Comparison of ENCODE assay signal across 9 cellular contexts in the genomic region with DNA sequence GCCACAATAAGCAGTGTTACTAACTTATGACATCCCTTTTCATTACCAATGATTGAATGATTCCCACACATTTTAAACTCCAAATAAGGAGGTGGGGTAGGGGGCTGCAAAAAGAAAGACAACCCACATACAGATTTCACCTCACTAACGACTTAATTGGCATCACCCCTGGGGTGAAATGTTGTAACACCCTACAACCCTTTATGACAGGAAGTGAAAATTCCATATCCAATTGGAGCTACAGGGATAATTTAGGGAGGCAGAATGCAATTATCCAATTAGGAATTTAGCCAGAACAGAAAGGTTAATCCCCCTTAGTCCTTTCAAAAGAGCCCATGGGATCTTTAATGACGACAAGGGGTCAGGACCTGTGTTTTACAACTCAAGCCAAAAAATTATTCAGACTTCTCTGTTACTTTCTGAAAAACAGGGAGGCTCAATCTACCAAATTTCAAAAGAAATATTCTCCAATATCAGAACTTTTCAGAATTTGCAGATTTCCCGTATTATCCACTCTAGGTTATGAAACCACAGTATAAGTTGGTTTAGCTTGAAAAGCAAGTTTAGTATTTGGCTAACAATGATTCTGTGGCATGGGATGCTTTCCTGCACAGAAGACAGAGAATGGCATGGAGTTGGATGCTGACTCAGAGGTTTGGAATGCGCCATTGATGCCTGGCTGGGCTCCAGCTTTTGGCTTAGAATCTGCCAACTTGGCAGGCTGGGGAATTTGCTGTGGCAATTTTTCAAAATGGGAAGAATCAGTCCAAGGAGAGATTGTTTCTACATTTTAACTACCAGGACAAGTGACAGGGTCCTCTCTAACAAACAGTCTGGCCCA.
DNase-seq lines count a peak whose midpoint lies in the region; ATAC-seq and TF ChIP-seq lines count a peak whose summit lies in the region.
"Had no signal": no experiment of that assay in that cellular context is flagged by ENCODE, and none has a peak within 500 bp of the region (broad histone marks: within the 10 kb centered on the region; RNA-seq: fewer than 3 reads in every experiment).

No MANE protein-coding gene starts in this region.

- DNase-seq in ELR (ENCODE audit: low read depth) (peak; percentile 17), NCI-H748 (lab: John Stamatoyannopoulos, UW; ENCODE audit: unreplicated experiment) (peak; percentile 70), epithelial cell of esophagus (ENCODE audit: low read depth) (peak; percentile 49), nucleus accumbens (lab: John Stamatoyannopoulos, UW) (peak in 44 of 56 donors; percentile 2 to 76 (median 34)), SIG-M5 (lab: John Stamatoyannopoulos, UW) (no peak)
- DNase-seq: foreskin fibroblast had no signal

- ATAC-seq in GM18909 (IDR thresholded peaks at IDR 0.05; ENCODE audit: poor library complexity, unreplicated experiment): no peak
- ATAC-seq in esophagus mucosa: no peak
- ATAC-seq in HG03354 (IDR thresholded peaks at IDR 0.05; ENCODE audit: poor library complexity, severe bottlenecking, unreplicated experiment): no peak

- no peak overlapping the region for H3K4me3 ChIP-seq in epithelial cell of esophagus (ENCODE audit: low read length)

- no peak for TF ChIP-seq CTCF in epithelial cell of esophagus (IDR thresholded peaks at IDR 0.05; ENCODE audit: insufficient read depth, low read depth, low read length, missing control alignments)
